In genomic region chr10:17649836-17650235, GRCh38 we compare ENCODE assay signal across 16 cellular contexts. TPM values are rescaled to one million over a fixed set of nuclear protein-coding genes. Genes with fewer than 3 reads are reported as not detected.
DNase-seq lines count a peak whose midpoint lies in the region; ATAC-seq, FAIRE-seq and TF ChIP-seq lines count a peak whose summit lies in the region.
"Had no signal": no experiment of that assay in that cellular context is flagged by ENCODE, and none has a peak within 500 bp of the region (broad histone marks: within the 10 kb centered on the region; RNA-seq: fewer than 3 reads in every experiment).

No MANE protein-coding gene starts in this region.

- no TSS peak for BruUV-seq in HCT116 (replicated peaks; lab: Mats Ljungman, UMichigan)

- peaks cover 2% of the 10 kb centered on the region for H3K9me3 Mint-ChIP-seq in astrocyte (ENCODE audit: unreplicated experiment)
- peaks cover under 1% of the 10 kb centered on the region for H3K9me3 Mint-ChIP-seq in natural killer cell treated with Interleukin-12 subunit alpha and Interleukin-12 subunit beta and Interleukin-15 and Interleukin-18, amount 100 ng/mL, for 72 hours

- intact Hi-C loops in HCT116 (cut with micrococcal nuclease), result loop anchor here (5.0 kb wide), 1 partner anchor 588 kb away; no protein-coding TSS in a partner anchor

- TF ChIP-seq CTCF in HCT116 (IDR thresholded peaks at IDR 0.05 in 2 of 3, conservative IDR thresholded peaks at IDR 0.05 in 1 of 3; ENCODE audit: borderline replicate concordance in 1 of 3, insufficient read depth in 1 of 3, low read depth in 2 of 3, low read length in 2 of 3), result no peak
- TF ChIP-seq CTCF in astrocyte (IDR thresholded peaks at IDR 0.05; ENCODE audit: insufficient read depth, low read depth, low read length), result no peak

- FAIRE-seq in astrocyte (lab: Jason Lieb, UNC) (no peak), H54 (lab: Jason Lieb, UNC) (no peak)

- DNase-seq in AG20443 (ENCODE audit: low spot score) (peak; percentile 11), HCT116 (ENCODE audit: low read depth, low spot score) (no peak), astrocyte (ENCODE audit: low read depth) (peak; percentile 85), NCI-H2029 (lab: John Stamatoyannopoulos, UW) (no peak), H54 (ENCODE audit: insufficient read length, low spot score) (no peak), CD1c-positive myeloid dendritic cell (ENCODE audit: extremely low spot score) (no peak)
- DNase-seq in natural killer cell treated with Interleukin-12 subunit alpha and Interleukin-12 subunit beta and Interleukin-15 and Interleukin-18, amount 100 ng/mL, for 72 hours (ENCODE audit: low spot score), result no peak
- DNase-seq: activated T-cell treated with anti-CD3 and anti-CD28 coated beads for 4 hours, amygdala, Kasumi-1, mesendoderm, ovary, uterus, WERI-Rb-1 had no signal

- H3K9me2 ChIP-seq in HCT116 (ENCODE audit: insufficient read depth), result no peaks in the 10 kb centered on the region

- H3K9ac ChIP-seq in HCT116 (ENCODE audit: low read length), result peak overlapping the region; percentile 60; the same call in 1 of the 2 replicates
- no peak overlapping the region for H3K9ac ChIP-seq in astrocyte (ENCODE audit: low read length)

- H3K4me2 ChIP-seq in HCT116 (ENCODE audit: low read length) (peak overlapping the region; percentile 80), astrocyte (ENCODE audit: low read length) (no peak overlapping the region)

- H3K27me3 Mint-ChIP-seq in astrocyte (ENCODE audit: low read depth, unreplicated experiment), result no peaks in the 10 kb centered on the region
- no peaks in the 10 kb centered on the region for H3K27me3 Mint-ChIP-seq in natural killer cell treated with Interleukin-12 subunit alpha and Interleukin-12 subunit beta and Interleukin-15 and Interleukin-18, amount 100 ng/mL, for 72 hours

- H3K4me1 ChIP-seq in HCT116 (ENCODE audit: control insufficient read depth in 1 of 2, insufficient read depth in 2 of 2, low read length in 2 of 2), result peaks cover 34 to 64% of the 10 kb centered on the region in 2 experiments
- H3K4me1 ChIP-seq in astrocyte (ENCODE audit: insufficient read depth, low read length), result peaks cover 35% of the 10 kb centered on the region

- H3K27ac ChIP-seq in HCT116 (ENCODE audit: low read depth, low read length), result peak overlapping the region; percentile 81
- H3K27ac ChIP-seq in astrocyte (ENCODE audit: low read depth, low read length), result peak overlapping the region; percentile 7
- H3K27ac ChIP-seq: foreskin keratinocyte, ovary, uterus, WERI-Rb-1 had no signal

- H3K9me3 ChIP-seq in HCT116 (ENCODE audit: control insufficient read depth in 1 of 2, insufficient read depth in 1 of 2, low read depth in 1 of 2, low read length in 2 of 2) (peaks cover 0 to 8% of the 10 kb centered on the region in 2 experiments; a peak in 1 of 4 replicates), astrocyte (ENCODE audit: insufficient read depth, low read depth, low read length) (peaks cover 2% of the 10 kb centered on the region)
- H3K9me3 ChIP-seq: ovary, uterus had no signal

- TF ChIP-seq POLR2A in HCT116 (IDR thresholded peaks at IDR 0.05; ENCODE audit: borderline replicate concordance, extremely low read depth, insufficient read depth, insufficient read length), result no peak
- no peak for TF ChIP-seq POLR2A in H54 (IDR thresholded peaks at IDR 0.05; ENCODE audit: low read depth, low read length)

- H3K36me3 ChIP-seq in HCT116 (ENCODE audit: control insufficient read depth in 1 of 2, insufficient read depth in 2 of 2, low read length in 2 of 2), result peaks cover 0 to 11% of the 10 kb centered on the region in 2 experiments; a peak in 1 of 4 replicates
- peaks cover 4% of the 10 kb centered on the region for H3K36me3 ChIP-seq in astrocyte (ENCODE audit: insufficient read depth, low read length)
- H3K36me3 ChIP-seq: ovary, uterus had no signal

- H4K20me1 ChIP-seq in HCT116 (ENCODE audit: insufficient read depth) (0 out of 2 replicates have a peak, but pooled peaks cover 6% of the 10 kb centered on the region), astrocyte (ENCODE audit: insufficient read depth, low read length) (peaks cover 56% of the 10 kb centered on the region)

- no peak for TF ChIP-seq RAD21 in HCT116 (IDR thresholded peaks at IDR 0.05; ENCODE audit: low read depth)

- POLR2A ChIA-PET in HCT116 (lab: Charles Lee), result no interaction called here

- H3K79me2 ChIP-seq in HCT116 (ENCODE audit: insufficient read depth, low read length) (peaks cover 96% of the 10 kb centered on the region), astrocyte (ENCODE audit: insufficient read depth, low read length) (peaks cover 96% of the 10 kb centered on the region)

- CTCF ChIA-PET in HCT116 (lab: Charles Lee), result no interaction called here

- H2AFZ ChIP-seq in HCT116 (ENCODE audit: low read depth, low read length, poor library complexity, severe bottlenecking) (no peak overlapping the region), astrocyte (ENCODE audit: low read depth, low read length) (no peak overlapping the region)

- peaks cover 16% of the 10 kb centered on the region for H3K36me3 Mint-ChIP-seq in astrocyte (ENCODE audit: low read depth, unreplicated experiment)
- H3K36me3 Mint-ChIP-seq in natural killer cell treated with Interleukin-12 subunit alpha and Interleukin-12 subunit beta and Interleukin-15 and Interleukin-18, amount 100 ng/mL, for 72 hours, result peaks cover 18% of the 10 kb centered on the region

- H3K4me1 Mint-ChIP-seq in astrocyte (ENCODE audit: low read depth, unreplicated experiment), result peaks cover 44% of the 10 kb centered on the region
- H3K4me1 Mint-ChIP-seq in natural killer cell treated with Interleukin-12 subunit alpha and Interleukin-12 subunit beta and Interleukin-15 and Interleukin-18, amount 100 ng/mL, for 72 hours (ENCODE audit: low read depth in 2 of 2), result peaks cover 65 to 69% of the 10 kb centered on the region in 2 donors

- H3K27ac Mint-ChIP-seq in astrocyte (ENCODE audit: unreplicated experiment), result no peak overlapping the region
- peak overlapping the region; percentile 66 to 78 for H3K27ac Mint-ChIP-seq in natural killer cell treated with Interleukin-12 subunit alpha and Interleukin-12 subunit beta and Interleukin-15 and Interleukin-18, amount 100 ng/mL, for 72 hours

- ATAC-seq in HCT116 (no peak), GM19467 (IDR thresholded peaks at IDR 0.05; ENCODE audit: unreplicated experiment) (no peak)
- ATAC-seq in natural killer cell treated with Interleukin-12 subunit alpha and Interleukin-12 subunit beta and Interleukin-15 and Interleukin-18, amount 100 ng/mL, for 72 hours, result no peak
- ATAC-seq: foreskin keratinocyte had no signal

- H3K4me3 ChIP-seq in HCT116 (replicated peaks in 1 of 2; ENCODE audit: low read depth in 1 of 2, low read length in 2 of 2) (no peak overlapping the region), astrocyte (ENCODE audit: insufficient read depth, low read depth, low read length) (no peak overlapping the region)
- H3K4me3 ChIP-seq: ovary, uterus had no signal

- no peaks in the 10 kb centered on the region for H3K27me3 ChIP-seq in HCT116 (ENCODE audit: insufficient read depth, low read length)
- H3K27me3 ChIP-seq in astrocyte (ENCODE audit: insufficient read depth, low read length), result no peaks in the 10 kb centered on the region
- H3K27me3 ChIP-seq: foreskin keratinocyte, ovary, uterus had no signal

- H3K4me3 Mint-ChIP-seq in astrocyte (ENCODE audit: unreplicated experiment), result no peak overlapping the region
- H3K4me3 Mint-ChIP-seq in natural killer cell treated with Interleukin-12 subunit alpha and Interleukin-12 subunit beta and Interleukin-15 and Interleukin-18, amount 100 ng/mL, for 72 hours, result no peak overlapping the region

- RAD21 ChIA-PET in HCT116 (lab: Charles Lee; ENCODE audit: low non-redundant PET in 1 of 2, low total read pairs in 2 of 2, uncharacterized antibody in 2 of 2, unreplicated experiment in 2 of 2), result no interaction called here

TF ChIP-seq in HCT116, 20 proteins besides CTCF, POLR2A, EP300 and RAD21:
- TF ChIP-seq SIN3A (IDR thresholded peaks at IDR 0.05; ENCODE audit: low read depth) (no peak), EZH2phosphoT487 (IDR thresholded peaks at IDR 0.05; ENCODE audit: borderline replicate concordance) (no peak), ZNF274 (IDR thresholded peaks at IDR 0.05; ENCODE audit: low read depth, low read length) (no peak), SP1 (IDR thresholded peaks at IDR 0.05; ENCODE audit: low read depth) (no peak), EZH2 (IDR thresholded peaks at IDR 0.05) (no peak), JUND (IDR thresholded peaks at IDR 0.05) (no peak), MAX (IDR thresholded peaks at IDR 0.05) (no peak), ZFX (IDR thresholded peaks at IDR 0.05) (no peak), ELF1 (IDR thresholded peaks at IDR 0.05; ENCODE audit: borderline replicate concordance, low read depth) (no peak), CEBPB (IDR thresholded peaks at IDR 0.05; ENCODE audit: low read depth) (no peak), ZBTB33 (IDR thresholded peaks at IDR 0.05; ENCODE audit: extremely low read depth, insufficient replicate concordance, low read length) (no peak)
TF ChIP-seq in HCT116: peak in this region for 0.

RNA-seq across cellular contexts. Expression of gene STAM, which starts 5.9 kb away (rescaled TPM):
- total RNA-seq in HCT116 (2021; ENCODE audit: unreplicated experiment) (23.0 TPM), astrocyte (43.0 and 43.4 TPM in 2 replicates)
- polyA plus RNA-seq in HCT116 (2012), result 8.4 and 11.4 TPM in 2 replicates
- 10 to 100 TPM; 20.2 to 24.4 TPM for total RNA-seq in natural killer cell treated with Interleukin-12 subunit alpha and Interleukin-12 subunit beta and Interleukin-15 and Interleukin-18, amount 100 ng/mL, for 72 hours

RNA-seq across cellular contexts. Expression of gene HACD1, which starts 32.7 kb away (rescaled TPM):
- total RNA-seq in HCT116 (2021; ENCODE audit: unreplicated experiment), result 21.6 TPM
- polyA plus RNA-seq in HCT116 (2012), result 8.2 and 12.9 TPM in 2 replicates
- total RNA-seq in astrocyte, result 81.6 and 87.7 TPM in 2 replicates
- total RNA-seq in natural killer cell treated with Interleukin-12 subunit alpha and Interleukin-12 subunit beta and Interleukin-15 and Interleukin-18, amount 100 ng/mL, for 72 hours, result 1 to 10 TPM; 1.2 to 2.3 TPM

Comparison
In these comparisons a context has a peak if more than half of its experiments do, and no peak if none do; other contexts are left out.
1. DNase-seq: peak in AG20443 (single experiment) and astrocyte (single experiment); none in HCT116 (single experiment), natural killer cell treated with Interleukin-12 subunit alpha and Interleukin-12 subunit beta and Interleukin-15 and Interleukin-18, amount 100 ng/mL, for 72 hours (single experiment), NCI-H2029 (single experiment), H54 (single experiment) and CD1c-positive myeloid dendritic cell (single experiment).